In the genomic region with DNA sequence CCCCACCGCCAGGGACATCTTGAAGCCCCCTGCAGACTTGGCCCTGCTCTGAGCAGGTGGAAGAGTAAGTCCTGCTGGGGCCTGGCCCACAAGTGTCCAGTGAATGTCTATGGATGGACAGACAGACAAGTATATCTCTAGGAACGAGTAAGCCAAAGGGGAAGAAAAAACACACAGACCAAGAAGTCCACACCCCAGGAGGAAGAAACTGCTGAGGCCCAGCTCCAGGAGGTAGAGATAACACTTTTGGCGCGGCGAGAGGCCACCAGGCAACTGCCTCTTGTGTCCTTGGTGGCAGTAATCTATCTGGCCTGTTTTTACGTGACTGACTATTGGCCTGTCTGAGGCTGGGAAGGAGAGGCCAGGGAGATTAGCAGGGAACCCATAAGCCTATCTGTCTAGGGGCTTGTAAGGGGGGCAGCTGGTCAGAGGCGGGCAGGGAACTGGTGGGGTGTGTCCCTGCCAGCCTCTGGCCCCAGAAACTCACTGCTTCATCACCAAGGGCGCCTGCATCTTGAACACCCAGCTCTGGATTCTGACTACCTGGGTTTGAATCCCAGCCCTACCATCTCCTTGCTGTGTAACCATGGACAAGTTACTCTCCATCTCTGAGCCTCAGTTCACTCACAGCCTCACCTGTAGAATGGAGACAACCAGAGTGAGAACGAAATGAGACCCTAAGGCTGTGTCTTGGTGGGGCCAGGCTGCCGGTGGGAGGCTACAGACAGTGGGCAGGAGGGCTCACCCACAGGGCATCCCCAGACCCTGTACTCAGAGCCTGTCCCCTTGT, we compare ENCODE assay signal across 1 cellular context.
TF ChIP-seq lines count a peak whose summit lies in the region.

No MANE protein-coding gene starts in this region.

TF ChIP-seq in K562, 482 proteins besides CTCF, POLR2A, EP300 and RAD21 (continued from another document and continues in another):
- TF ChIP-seq, protein P1, sequence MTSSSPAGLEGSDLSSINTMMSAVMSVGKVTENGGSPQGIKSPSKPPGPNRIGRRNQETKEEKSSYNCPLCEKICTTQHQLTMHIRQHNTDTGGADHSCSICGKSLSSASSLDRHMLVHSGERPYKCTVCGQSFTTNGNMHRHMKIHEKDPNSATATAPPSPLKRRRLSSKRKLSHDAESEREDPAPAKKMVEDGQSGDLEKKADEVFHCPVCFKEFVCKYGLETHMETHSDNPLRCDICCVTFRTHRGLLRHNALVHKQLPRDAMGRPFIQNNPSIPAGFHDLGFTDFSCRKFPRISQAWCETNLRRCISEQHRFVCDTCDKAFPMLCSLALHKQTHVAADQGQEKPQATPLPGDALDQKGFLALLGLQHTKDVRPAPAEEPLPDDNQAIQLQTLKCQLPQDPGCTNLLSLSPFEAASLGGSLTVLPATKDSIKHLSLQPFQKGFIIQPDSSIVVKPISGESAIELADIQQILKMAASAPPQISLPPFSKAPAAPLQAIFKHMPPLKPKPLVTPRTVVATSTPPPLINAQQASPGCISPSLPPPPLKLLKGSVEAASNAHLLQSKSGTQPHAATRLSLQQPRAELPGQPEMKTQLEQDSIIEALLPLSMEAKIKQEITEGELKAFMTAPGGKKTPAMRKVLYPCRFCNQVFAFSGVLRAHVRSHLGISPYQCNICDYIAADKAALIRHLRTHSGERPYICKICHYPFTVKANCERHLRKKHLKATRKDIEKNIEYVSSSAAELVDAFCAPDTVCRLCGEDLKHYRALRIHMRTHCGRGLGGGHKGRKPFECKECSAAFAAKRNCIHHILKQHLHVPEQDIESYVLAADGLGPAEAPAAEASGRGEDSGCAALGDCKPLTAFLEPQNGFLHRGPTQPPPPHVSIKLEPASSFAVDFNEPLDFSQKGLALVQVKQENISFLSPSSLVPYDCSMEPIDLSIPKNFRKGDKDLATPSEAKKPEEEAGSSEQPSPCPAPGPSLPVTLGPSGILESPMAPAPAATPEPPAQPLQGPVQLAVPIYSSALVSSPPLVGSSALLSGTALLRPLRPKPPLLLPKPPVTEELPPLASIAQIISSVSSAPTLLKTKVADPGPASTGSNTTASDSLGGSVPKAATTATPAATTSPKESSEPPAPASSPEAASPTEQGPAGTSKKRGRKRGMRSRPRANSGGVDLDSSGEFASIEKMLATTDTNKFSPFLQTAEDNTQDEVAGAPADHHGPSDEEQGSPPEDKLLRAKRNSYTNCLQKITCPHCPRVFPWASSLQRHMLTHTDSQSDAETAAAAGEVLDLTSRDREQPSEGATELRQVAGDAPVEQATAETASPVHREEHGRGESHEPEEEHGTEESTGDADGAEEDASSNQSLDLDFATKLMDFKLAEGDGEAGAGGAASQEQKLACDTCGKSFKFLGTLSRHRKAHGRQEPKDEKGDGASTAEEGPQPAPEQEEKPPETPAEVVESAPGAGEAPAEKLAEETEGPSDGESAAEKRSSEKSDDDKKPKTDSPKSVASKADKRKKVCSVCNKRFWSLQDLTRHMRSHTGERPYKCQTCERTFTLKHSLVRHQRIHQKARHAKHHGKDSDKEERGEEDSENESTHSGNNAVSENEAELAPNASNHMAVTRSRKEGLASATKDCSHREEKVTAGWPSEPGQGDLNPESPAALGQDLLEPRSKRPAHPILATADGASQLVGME (CRISPR knock-in tag; IDR thresholded peaks at IDR 0.05) = 0 out of 2 replicates have a peak, but pooled peaks have one; percentile 25
- TF ChIP-seq, protein P2, sequence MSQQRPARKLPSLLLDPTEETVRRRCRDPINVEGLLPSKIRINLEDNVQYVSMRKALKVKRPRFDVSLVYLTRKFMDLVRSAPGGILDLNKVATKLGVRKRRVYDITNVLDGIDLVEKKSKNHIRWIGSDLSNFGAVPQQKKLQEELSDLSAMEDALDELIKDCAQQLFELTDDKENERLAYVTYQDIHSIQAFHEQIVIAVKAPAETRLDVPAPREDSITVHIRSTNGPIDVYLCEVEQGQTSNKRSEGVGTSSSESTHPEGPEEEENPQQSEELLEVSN (IDR thresholded peaks at IDR 0.05; ENCODE audit: borderline replicate concordance in 1 of 2, extremely low read depth in 1 of 2, insufficient read depth in 1 of 2, insufficient read length in 1 of 2, low read depth in 1 of 2, low read length in 1 of 2, poor library complexity in 1 of 2, severe bottlenecking in 1 of 2) = peak; percentile 70 to 76
- TF ChIP-seq, protein P3, sequence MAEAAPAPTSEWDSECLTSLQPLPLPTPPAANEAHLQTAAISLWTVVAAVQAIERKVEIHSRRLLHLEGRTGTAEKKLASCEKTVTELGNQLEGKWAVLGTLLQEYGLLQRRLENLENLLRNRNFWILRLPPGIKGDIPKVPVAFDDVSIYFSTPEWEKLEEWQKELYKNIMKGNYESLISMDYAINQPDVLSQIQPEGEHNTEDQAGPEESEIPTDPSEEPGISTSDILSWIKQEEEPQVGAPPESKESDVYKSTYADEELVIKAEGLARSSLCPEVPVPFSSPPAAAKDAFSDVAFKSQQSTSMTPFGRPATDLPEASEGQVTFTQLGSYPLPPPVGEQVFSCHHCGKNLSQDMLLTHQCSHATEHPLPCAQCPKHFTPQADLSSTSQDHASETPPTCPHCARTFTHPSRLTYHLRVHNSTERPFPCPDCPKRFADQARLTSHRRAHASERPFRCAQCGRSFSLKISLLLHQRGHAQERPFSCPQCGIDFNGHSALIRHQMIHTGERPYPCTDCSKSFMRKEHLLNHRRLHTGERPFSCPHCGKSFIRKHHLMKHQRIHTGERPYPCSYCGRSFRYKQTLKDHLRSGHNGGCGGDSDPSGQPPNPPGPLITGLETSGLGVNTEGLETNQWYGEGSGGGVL (CRISPR knock-in tag; IDR thresholded peaks at IDR 0.05) = no peak
- no peak for TF ChIP-seq KLF6 (CRISPR knock-in tag; IDR thresholded peaks at IDR 0.05; ENCODE audit: borderline replicate concordance)
- no peak; the same call in none of the 2 replicates for TF ChIP-seq POLR2G (IDR thresholded peaks at IDR 0.05; ENCODE audit: low read depth, low read length)
- TF ChIP-seq RBFOX2 (IDR thresholded peaks at IDR 0.05; ENCODE audit: low read depth, low read length) = peak; percentile 48
- TF ChIP-seq MTA3 (IDR thresholded peaks at IDR 0.05; ENCODE audit: borderline replicate concordance) = peak; percentile 47; the same call in 1 of the 2 replicates
- TF ChIP-seq, protein P4, sequence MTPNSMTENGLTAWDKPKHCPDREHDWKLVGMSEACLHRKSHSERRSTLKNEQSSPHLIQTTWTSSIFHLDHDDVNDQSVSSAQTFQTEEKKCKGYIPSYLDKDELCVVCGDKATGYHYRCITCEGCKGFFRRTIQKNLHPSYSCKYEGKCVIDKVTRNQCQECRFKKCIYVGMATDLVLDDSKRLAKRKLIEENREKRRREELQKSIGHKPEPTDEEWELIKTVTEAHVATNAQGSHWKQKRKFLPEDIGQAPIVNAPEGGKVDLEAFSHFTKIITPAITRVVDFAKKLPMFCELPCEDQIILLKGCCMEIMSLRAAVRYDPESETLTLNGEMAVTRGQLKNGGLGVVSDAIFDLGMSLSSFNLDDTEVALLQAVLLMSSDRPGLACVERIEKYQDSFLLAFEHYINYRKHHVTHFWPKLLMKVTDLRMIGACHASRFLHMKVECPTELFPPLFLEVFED (CRISPR knock-in tag; conservative IDR thresholded peaks at IDR 0.05) = no peak
- TF ChIP-seq FOXK2 (conservative IDR thresholded peaks at IDR 0.05 in 1 of 2, IDR thresholded peaks at IDR 0.05 in 1 of 2; ENCODE audit: low read depth in 2 of 2) = 0 out of 4 replicates have a peak, but pooled peaks of 1 of the 2 experiments have one; percentile 48
- TF ChIP-seq ZNF354B (CRISPR knock-in tag; IDR thresholded peaks at IDR 0.05) = no peak
- no peak for TF ChIP-seq ZNF445 (CRISPR knock-in tag; IDR thresholded peaks at IDR 0.05; ENCODE audit: low read depth)
- 0 out of 2 replicates have a peak, but pooled peaks have one; percentile 26 for TF ChIP-seq CREB1 (IDR thresholded peaks at IDR 0.05)
- TF ChIP-seq CREB1 (CRISPR knock-in tag; IDR thresholded peaks at IDR 0.05) = no peak
- TF ChIP-seq CHD2 (IDR thresholded peaks at IDR 0.05; ENCODE audit: low read depth, low read length) = no peak
- no peak for TF ChIP-seq SMAD2 (IDR thresholded peaks at IDR 0.05; ENCODE audit: low read depth, low read length)
- TF ChIP-seq RCOR1 (IDR thresholded peaks at IDR 0.05; ENCODE audit: borderline replicate concordance in 1 of 2, low read depth in 2 of 2, low read length in 2 of 2) = peak in 1 of 2 experiments; percentile 69; a peak in 1 of 4 replicates
- TF ChIP-seq, protein P5, sequence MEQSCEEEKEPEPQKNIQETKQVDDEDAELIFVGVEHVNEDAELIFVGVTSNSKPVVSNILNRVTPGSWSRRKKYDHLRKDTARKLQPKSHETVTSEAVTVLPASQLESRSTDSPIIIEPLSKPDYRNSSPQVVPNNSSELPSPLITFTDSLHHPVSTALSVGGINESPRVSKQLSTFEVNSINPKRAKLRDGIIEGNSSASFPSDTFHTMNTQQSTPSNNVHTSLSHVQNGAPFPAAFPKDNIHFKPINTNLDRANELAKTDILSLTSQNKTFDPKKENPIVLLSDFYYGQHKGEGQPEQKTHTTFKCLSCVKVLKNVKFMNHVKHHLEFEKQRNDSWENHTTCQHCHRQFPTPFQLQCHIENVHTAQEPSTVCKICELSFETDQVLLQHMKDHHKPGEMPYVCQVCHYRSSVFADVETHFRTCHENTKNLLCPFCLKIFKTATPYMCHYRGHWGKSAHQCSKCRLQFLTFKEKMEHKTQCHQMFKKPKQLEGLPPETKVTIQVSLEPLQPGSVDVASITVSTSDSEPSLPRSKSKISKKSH (CRISPR knock-in tag; IDR thresholded peaks at IDR 0.05) = no peak
- TF ChIP-seq KDM2B (CRISPR knock-in tag; IDR thresholded peaks at IDR 0.05) = no peak
- TF ChIP-seq, protein P6, sequence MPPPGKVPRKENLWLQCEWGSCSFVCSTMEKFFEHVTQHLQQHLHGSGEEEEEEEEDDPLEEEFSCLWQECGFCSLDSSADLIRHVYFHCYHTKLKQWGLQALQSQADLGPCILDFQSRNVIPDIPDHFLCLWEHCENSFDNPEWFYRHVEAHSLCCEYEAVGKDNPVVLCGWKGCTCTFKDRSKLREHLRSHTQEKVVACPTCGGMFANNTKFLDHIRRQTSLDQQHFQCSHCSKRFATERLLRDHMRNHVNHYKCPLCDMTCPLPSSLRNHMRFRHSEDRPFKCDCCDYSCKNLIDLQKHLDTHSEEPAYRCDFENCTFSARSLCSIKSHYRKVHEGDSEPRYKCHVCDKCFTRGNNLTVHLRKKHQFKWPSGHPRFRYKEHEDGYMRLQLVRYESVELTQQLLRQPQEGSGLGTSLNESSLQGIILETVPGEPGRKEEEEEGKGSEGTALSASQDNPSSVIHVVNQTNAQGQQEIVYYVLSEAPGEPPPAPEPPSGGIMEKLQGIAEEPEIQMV (tag; conservative IDR thresholded peaks at IDR 0.05; ENCODE audit: low read depth) = peak; percentile 54; the same call in 1 of the 2 replicates
- TF ChIP-seq SMARCE1 (IDR thresholded peaks at IDR 0.05) = peak; percentile 58
- TF ChIP-seq, protein P7, sequence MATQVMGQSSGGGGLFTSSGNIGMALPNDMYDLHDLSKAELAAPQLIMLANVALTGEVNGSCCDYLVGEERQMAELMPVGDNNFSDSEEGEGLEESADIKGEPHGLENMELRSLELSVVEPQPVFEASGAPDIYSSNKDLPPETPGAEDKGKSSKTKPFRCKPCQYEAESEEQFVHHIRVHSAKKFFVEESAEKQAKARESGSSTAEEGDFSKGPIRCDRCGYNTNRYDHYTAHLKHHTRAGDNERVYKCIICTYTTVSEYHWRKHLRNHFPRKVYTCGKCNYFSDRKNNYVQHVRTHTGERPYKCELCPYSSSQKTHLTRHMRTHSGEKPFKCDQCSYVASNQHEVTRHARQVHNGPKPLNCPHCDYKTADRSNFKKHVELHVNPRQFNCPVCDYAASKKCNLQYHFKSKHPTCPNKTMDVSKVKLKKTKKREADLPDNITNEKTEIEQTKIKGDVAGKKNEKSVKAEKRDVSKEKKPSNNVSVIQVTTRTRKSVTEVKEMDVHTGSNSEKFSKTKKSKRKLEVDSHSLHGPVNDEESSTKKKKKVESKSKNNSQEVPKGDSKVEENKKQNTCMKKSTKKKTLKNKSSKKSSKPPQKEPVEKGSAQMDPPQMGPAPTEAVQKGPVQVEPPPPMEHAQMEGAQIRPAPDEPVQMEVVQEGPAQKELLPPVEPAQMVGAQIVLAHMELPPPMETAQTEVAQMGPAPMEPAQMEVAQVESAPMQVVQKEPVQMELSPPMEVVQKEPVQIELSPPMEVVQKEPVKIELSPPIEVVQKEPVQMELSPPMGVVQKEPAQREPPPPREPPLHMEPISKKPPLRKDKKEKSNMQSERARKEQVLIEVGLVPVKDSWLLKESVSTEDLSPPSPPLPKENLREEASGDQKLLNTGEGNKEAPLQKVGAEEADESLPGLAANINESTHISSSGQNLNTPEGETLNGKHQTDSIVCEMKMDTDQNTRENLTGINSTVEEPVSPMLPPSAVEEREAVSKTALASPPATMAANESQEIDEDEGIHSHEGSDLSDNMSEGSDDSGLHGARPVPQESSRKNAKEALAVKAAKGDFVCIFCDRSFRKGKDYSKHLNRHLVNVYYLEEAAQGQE (CRISPR knock-in tag; IDR thresholded peaks at IDR 0.05; ENCODE audit: low read depth) = no peak
- TF ChIP-seq NFRKB (IDR thresholded peaks at IDR 0.05; ENCODE audit: low read depth) = no peak; the same call in none of the 2 replicates
- TF ChIP-seq TEAD4 (IDR thresholded peaks at IDR 0.05; ENCODE audit: low read length) = peak; percentile 57
- TF ChIP-seq TEAD4 (CRISPR knock-in tag; IDR thresholded peaks at IDR 0.05; ENCODE audit: borderline replicate concordance) = no peak
- TF ChIP-seq, protein P8, sequence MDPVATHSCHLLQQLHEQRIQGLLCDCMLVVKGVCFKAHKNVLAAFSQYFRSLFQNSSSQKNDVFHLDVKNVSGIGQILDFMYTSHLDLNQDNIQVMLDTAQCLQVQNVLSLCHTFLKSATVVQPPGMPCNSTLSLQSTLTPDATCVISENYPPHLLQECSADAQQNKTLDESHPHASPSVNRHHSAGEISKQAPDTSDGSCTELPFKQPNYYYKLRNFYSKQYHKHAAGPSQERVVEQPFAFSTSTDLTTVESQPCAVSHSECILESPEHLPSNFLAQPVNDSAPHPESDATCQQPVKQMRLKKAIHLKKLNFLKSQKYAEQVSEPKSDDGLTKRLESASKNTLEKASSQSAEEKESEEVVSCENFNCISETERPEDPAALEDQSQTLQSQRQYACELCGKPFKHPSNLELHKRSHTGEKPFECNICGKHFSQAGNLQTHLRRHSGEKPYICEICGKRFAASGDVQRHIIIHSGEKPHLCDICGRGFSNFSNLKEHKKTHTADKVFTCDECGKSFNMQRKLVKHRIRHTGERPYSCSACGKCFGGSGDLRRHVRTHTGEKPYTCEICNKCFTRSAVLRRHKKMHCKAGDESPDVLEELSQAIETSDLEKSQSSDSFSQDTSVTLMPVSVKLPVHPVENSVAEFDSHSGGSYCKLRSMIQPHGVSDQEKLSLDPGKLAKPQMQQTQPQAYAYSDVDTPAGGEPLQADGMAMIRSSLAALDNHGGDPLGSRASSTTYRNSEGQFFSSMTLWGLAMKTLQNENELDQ (CRISPR knock-in tag; IDR thresholded peaks at IDR 0.05; ENCODE audit: borderline replicate concordance) = no peak
- TF ChIP-seq, protein P9, sequence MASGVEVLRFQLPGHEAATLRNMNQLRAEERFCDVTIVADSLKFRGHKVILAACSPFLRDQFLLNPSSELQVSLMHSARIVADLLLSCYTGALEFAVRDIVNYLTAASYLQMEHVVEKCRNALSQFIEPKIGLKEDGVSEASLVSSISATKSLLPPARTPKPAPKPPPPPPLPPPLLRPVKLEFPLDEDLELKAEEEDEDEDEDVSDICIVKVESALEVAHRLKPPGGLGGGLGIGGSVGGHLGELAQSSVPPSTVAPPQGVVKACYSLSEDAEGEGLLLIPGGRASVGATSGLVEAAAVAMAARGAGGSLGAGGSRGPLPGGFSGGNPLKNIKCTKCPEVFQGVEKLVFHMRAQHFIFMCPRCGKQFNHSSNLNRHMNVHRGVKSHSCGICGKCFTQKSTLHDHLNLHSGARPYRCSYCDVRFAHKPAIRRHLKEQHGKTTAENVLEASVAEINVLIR (CRISPR knock-in tag; IDR thresholded peaks at IDR 0.05) = no peak
- TF ChIP-seq SOX6 (IDR thresholded peaks at IDR 0.05) = peak; percentile 71
